Comparison of ENCODE assay signal across 29 cellular contexts in genomic region chrX:136086521-136086920, GRCh38.
DNase-seq lines count a peak whose midpoint lies in the region; ATAC-seq, FAIRE-seq and TF ChIP-seq lines count a peak whose summit lies in the region.
"Had no signal": no experiment of that assay in that cellular context is flagged by ENCODE, and none has a peak within 500 bp of the region (broad histone marks: within the 10 kb centered on the region; RNA-seq: fewer than 3 reads in every experiment).

No MANE protein-coding gene starts in this region.

- H3K4me3 Mint-ChIP-seq in MCF 10A (ENCODE audit: unreplicated experiment): no peak overlapping the region
- no peak overlapping the region for H3K4me3 Mint-ChIP-seq in activated naive CD4-positive, alpha-beta T cell treated with anti-CD3 and anti-CD28 coated beads for 36 hours
- H3K4me3 Mint-ChIP-seq: activated naive CD8-positive, alpha-beta T cell; HFFc6; neural crest cell; stimulated activated memory B cell treated with anti-CD40 and anti-IgM and Interleukin-4, amounts not matched to agents 10 μg/mL and 1 μg/mL and 100 μg/mL, for 72 hours had no signal

- H3K4me1 ChIP-seq in mammary epithelial cell (ENCODE audit: insufficient read depth, low read length) (no peaks in the 10 kb centered on the region), fibroblast of lung (ENCODE audit: control insufficient read depth, extremely low read depth, insufficient read depth, low read length) (no peaks in the 10 kb centered on the region), kidney (ENCODE audit: control insufficient read depth in 1 of 2, insufficient read depth in 1 of 2, low read depth in 1 of 2, low read length in 2 of 2) (no peaks in the 10 kb centered on the region)
- H3K4me1 ChIP-seq: lower lobe of right lung, suprapubic skin had no signal

- H3K4me3 ChIP-seq in mammary epithelial cell (replicated peaks in 1 of 3; ENCODE audit: insufficient read depth in 1 of 3, low read depth in 2 of 3, low read length in 3 of 3): no peak overlapping the region
- H3K4me3 ChIP-seq in fibroblast of lung (replicated peaks in 1 of 4; ENCODE audit: control extremely low read depth in 1 of 4, insufficient read depth in 1 of 4, low read depth in 3 of 4, low read length in 4 of 4): no peak overlapping the region
- H3K4me3 ChIP-seq in kidney (ENCODE audit: low read length in 2 of 2): no peak overlapping the region
- H3K4me3 ChIP-seq: GM12878, lower lobe of right lung, suprapubic skin had no signal

- H3K79me2 ChIP-seq in mammary epithelial cell (ENCODE audit: insufficient read depth, low read length) (no peaks in the 10 kb centered on the region), fibroblast of lung (ENCODE audit: control insufficient read depth, insufficient read depth, low read length) (no peaks in the 10 kb centered on the region)

- no peaks in the 10 kb centered on the region for H3K36me3 Mint-ChIP-seq in MCF 10A (ENCODE audit: insufficient read depth, unreplicated experiment)
- no peaks in the 10 kb centered on the region for H3K36me3 Mint-ChIP-seq in activated naive CD4-positive, alpha-beta T cell treated with anti-CD3 and anti-CD28 coated beads for 36 hours (ENCODE audit: low read depth)
- H3K36me3 Mint-ChIP-seq: activated naive CD8-positive, alpha-beta T cell; stimulated activated memory B cell treated with anti-CD40 and anti-IgM and Interleukin-4, amounts not matched to agents 10 μg/mL and 1 μg/mL and 100 μg/mL, for 72 hours had no signal

- DNase-seq in MCF 10A (ENCODE audit: unreplicated experiment) (peak; percentile 16), mammary epithelial cell (no peak), fibroblast of lung (ENCODE audit: low read depth in 2 of 2) (peak; percentile 18 to 53), kidney (no peak), RPMI8226 (no peak)
- no peak for DNase-seq in activated naive CD4-positive, alpha-beta T cell treated with anti-CD3 and anti-CD28 coated beads for 36 hours
- DNase-seq: activated CD4-positive, alpha-beta T cell treated with anti-CD3 and anti-CD28 coated beads for 4 hours; activated T-cell treated with anti-CD3 and anti-CD28 coated beads for 4 hours; aorta; HFFc6; lower lobe of right lung; MM.1S; NCI-H1417 treated with DMSO at 0.1 percent for 48 hours; NCI-H2081 treated with DMSO at 0.1 percent for 48 hours; NCI-H748 treated with DMSO at 0.1 percent for 48 hours; stimulated activated CD4-positive, alpha-beta T cell treated with anti-CD3 and anti-CD28 coated beads, Interleukin-4, amount 100 ng/mL, for 4 hours had no signal

- intact Hi-C loops in MCF 10A (cut with micrococcal nuclease): no loop called here
- intact Hi-C loops in mammary epithelial cell (cut with micrococcal nuclease): no loop called here
- intact Hi-C loops in kidney (cut with DNase I): no loop called here
- intact Hi-C loops in activated naive CD4-positive, alpha-beta T cell treated with anti-CD3 and anti-CD28 coated beads for 36 hours (cut with micrococcal nuclease): no loop called here

- H3K4me2 ChIP-seq in mammary epithelial cell (ENCODE audit: insufficient read depth, low read depth, low read length) (no peak overlapping the region), fibroblast of lung (ENCODE audit: extremely low read depth, insufficient read depth, low read length) (no peak overlapping the region)

- H2AFZ ChIP-seq in mammary epithelial cell (ENCODE audit: low read depth, low read length) (no peak overlapping the region), fibroblast of lung (ENCODE audit: low read length) (no peak overlapping the region)

- no peaks in the 10 kb centered on the region for H3K9me3 ChIP-seq in mammary epithelial cell (replicated peaks; ENCODE audit: insufficient read depth, low read length)
- H3K9me3 ChIP-seq in fibroblast of lung (ENCODE audit: control insufficient read depth, insufficient read depth, low read depth, low read length): no peaks in the 10 kb centered on the region
- no peaks in the 10 kb centered on the region for H3K9me3 ChIP-seq in kidney (ENCODE audit: control insufficient read depth in 1 of 2, low read length in 2 of 2)
- H3K9me3 ChIP-seq: lower lobe of right lung, suprapubic skin had no signal

- H4K20me1 ChIP-seq in mammary epithelial cell (ENCODE audit: insufficient read depth, low read length): no peaks in the 10 kb centered on the region
- H4K20me1 ChIP-seq in fibroblast of lung (ENCODE audit: control insufficient read depth, extremely low read depth, insufficient read depth, low read length): no peaks in the 10 kb centered on the region

- H3K36me3 ChIP-seq in mammary epithelial cell (ENCODE audit: insufficient read depth, low read length) (no peaks in the 10 kb centered on the region), fibroblast of lung (ENCODE audit: control insufficient read depth, insufficient read depth, low read length) (no peaks in the 10 kb centered on the region), kidney (ENCODE audit: control insufficient read depth in 1 of 2, insufficient read depth in 2 of 2, low read length in 2 of 2) (no peaks in the 10 kb centered on the region)
- H3K36me3 ChIP-seq: lower lobe of right lung, suprapubic skin had no signal

- H3K27me3 Mint-ChIP-seq in MCF 10A (ENCODE audit: insufficient read depth, unreplicated experiment): peaks cover 22% of the 10 kb centered on the region
- no peaks in the 10 kb centered on the region for H3K27me3 Mint-ChIP-seq in activated naive CD4-positive, alpha-beta T cell treated with anti-CD3 and anti-CD28 coated beads for 36 hours (ENCODE audit: low read depth)
- H3K27me3 Mint-ChIP-seq: activated naive CD8-positive, alpha-beta T cell; stimulated activated memory B cell treated with anti-CD40 and anti-IgM and Interleukin-4, amounts not matched to agents 10 μg/mL and 1 μg/mL and 100 μg/mL, for 72 hours had no signal

- BruUV-seq in MCF 10A (replicated peaks; lab: Mats Ljungman, UMichigan) (no TSS peak), mammary epithelial cell (replicated peaks; lab: Mats Ljungman, UMichigan) (no TSS peak)

- no peaks in the 10 kb centered on the region for H3K27me3 ChIP-seq in mammary epithelial cell (ENCODE audit: insufficient read depth, low read length)
- H3K27me3 ChIP-seq in fibroblast of lung (ENCODE audit: control insufficient read depth, insufficient read depth, low read length): no peaks in the 10 kb centered on the region
- H3K27me3 ChIP-seq: suprapubic skin had no signal

- FAIRE-seq in kidney (lab: Jason Lieb, UNC): no peak
- FAIRE-seq: GM12878, keratinocyte, urothelium cell line had no signal

- H3K27ac ChIP-seq in mammary epithelial cell (ENCODE audit: insufficient read depth, low read depth, low read length) (no peak overlapping the region), fibroblast of lung (ENCODE audit: insufficient read depth, low read length) (no peak overlapping the region), kidney (ENCODE audit: low read depth in 2 of 2, low read length in 2 of 2) (no peak overlapping the region)
- H3K27ac ChIP-seq: 22Rv1, lower lobe of right lung, suprapubic skin, VCaP had no signal

- no peak overlapping the region for H3K27ac Mint-ChIP-seq in MCF 10A (ENCODE audit: low read depth, unreplicated experiment)
- no peak overlapping the region for H3K27ac Mint-ChIP-seq in activated naive CD4-positive, alpha-beta T cell treated with anti-CD3 and anti-CD28 coated beads for 36 hours
- H3K27ac Mint-ChIP-seq: activated naive CD8-positive, alpha-beta T cell; HFFc6; stimulated activated memory B cell treated with anti-CD40 and anti-IgM and Interleukin-4, amounts not matched to agents 10 μg/mL and 1 μg/mL and 100 μg/mL, for 72 hours had no signal

- 80% methylated on average over 2 of the region's 2 CpGs for WGBS in mammary epithelial cell (ENCODE audit: low coverage, missing lambda C conversion rate)

- H3K4me1 Mint-ChIP-seq in MCF 10A (ENCODE audit: insufficient read depth, unreplicated experiment): no peaks in the 10 kb centered on the region
- no peaks in the 10 kb centered on the region for H3K4me1 Mint-ChIP-seq in activated naive CD4-positive, alpha-beta T cell treated with anti-CD3 and anti-CD28 coated beads for 36 hours (ENCODE audit: low read depth)
- H3K4me1 Mint-ChIP-seq: neural crest cell; stimulated activated memory B cell treated with anti-CD40 and anti-IgM and Interleukin-4, amounts not matched to agents 10 μg/mL and 1 μg/mL and 100 μg/mL, for 72 hours had no signal

- no peaks in the 10 kb centered on the region for H3K9me3 Mint-ChIP-seq in MCF 10A (ENCODE audit: unreplicated experiment)
- H3K9me3 Mint-ChIP-seq in activated naive CD4-positive, alpha-beta T cell treated with anti-CD3 and anti-CD28 coated beads for 36 hours: no peaks in the 10 kb centered on the region
- H3K9me3 Mint-ChIP-seq: HFFc6; stimulated activated memory B cell treated with anti-CD40 and anti-IgM and Interleukin-4, amounts not matched to agents 10 μg/mL and 1 μg/mL and 100 μg/mL, for 72 hours had no signal

- ATAC-seq in SK-N-SH treated with all-trans-retinoic acid at 6 μM for 48 hours: peak; percentile 66
- no peak for ATAC-seq in HG02759 (IDR thresholded peaks at IDR 0.05; ENCODE audit: unreplicated experiment)
- ATAC-seq: GM12878; lower lobe of right lung; Right ventricle myocardium inferior; sciatic nerve; stimulated activated memory B cell treated with anti-CD40 and anti-IgM and Interleukin-4, amounts not matched to agents 10 μg/mL and 1 μg/mL and 100 μg/mL, for 72 hours had no signal

- in situ Hi-C loops in mammary epithelial cell (cut with MboI; ENCODE audit: low sequenced_read_pairs in 2 of 2): no loop called here

- CTCF ChIA-PET in MCF 10A (lab: Yijun Ruan, JAX): no interaction called here
- CTCF ChIA-PET in mammary epithelial cell (lab: Charles Lee; ENCODE audit: low non-redundant PET): no interaction called here
- CTCF ChIA-PET in activated naive CD4-positive, alpha-beta T cell treated with anti-CD3 and anti-CD28 coated beads for 36 hours (lab: Charles Lee): no interaction called here

- dilution Hi-C loops in mammary epithelial cell (cut with HindIII; ENCODE audit: low sequenced_read_pairs): no loop called here

- no peak overlapping the region for H3K9ac ChIP-seq in mammary epithelial cell (ENCODE audit: insufficient read depth, low read length)
- no peak overlapping the region for H3K9ac ChIP-seq in fibroblast of lung (ENCODE audit: insufficient read depth, low read length)
- no peak overlapping the region for H3K9ac ChIP-seq in kidney (ENCODE audit: low read length in 2 of 2)

- POLR2A ChIA-PET in MCF 10A (lab: Yijun Ruan, JAX): no interaction called here

- TF ChIP-seq CTCF in MCF 10A (IDR thresholded peaks at IDR 0.05; ENCODE audit: unreplicated experiment) (no peak), mammary epithelial cell (conservative IDR thresholded peaks at IDR 0.05 in 1 of 2, IDR thresholded peaks at IDR 0.05 in 1 of 2; ENCODE audit: extremely low read depth in 1 of 2, insufficient read depth in 1 of 2, low read depth in 1 of 2, low read length in 2 of 2) (no peak), fibroblast of lung (conservative IDR thresholded peaks at IDR 0.05 in 1 of 2, IDR thresholded peaks at IDR 0.05 in 1 of 2; ENCODE audit: low read depth in 1 of 2, low read length in 2 of 2) (no peak), kidney (IDR thresholded peaks at IDR 0.05; ENCODE audit: borderline replicate concordance, extremely low read depth, insufficient read depth) (no peak)

TF ChIP-seq in SK-N-SH treated with all-trans-retinoic acid at 6 μM for 48 hours, 23 proteins besides CTCF, POLR2A, EP300 and RAD21 (continues in another document):
- no peak for TF ChIP-seq ZNF8 (CRISPR knock-in tag; IDR thresholded peaks at IDR 0.05)
- no peak for TF ChIP-seq BACH2 (CRISPR knock-in tag; IDR thresholded peaks at IDR 0.05; ENCODE audit: borderline replicate concordance)
- TF ChIP-seq CSDC2 (CRISPR knock-in tag; IDR thresholded peaks at IDR 0.05): no peak

Comparison
In these comparisons a context has a peak if more than half of its experiments do, and no peak if none do; other contexts are left out.
1. DNase-seq: peak in MCF 10A (single experiment) and fibroblast of lung (2 of 2); none in mammary epithelial cell (single experiment), kidney (single experiment), RPMI8226 (single experiment) and activated naive CD4-positive, alpha-beta T cell treated with anti-CD3 and anti-CD28 coated beads for 36 hours (single experiment).